In the genomic region with DNA sequence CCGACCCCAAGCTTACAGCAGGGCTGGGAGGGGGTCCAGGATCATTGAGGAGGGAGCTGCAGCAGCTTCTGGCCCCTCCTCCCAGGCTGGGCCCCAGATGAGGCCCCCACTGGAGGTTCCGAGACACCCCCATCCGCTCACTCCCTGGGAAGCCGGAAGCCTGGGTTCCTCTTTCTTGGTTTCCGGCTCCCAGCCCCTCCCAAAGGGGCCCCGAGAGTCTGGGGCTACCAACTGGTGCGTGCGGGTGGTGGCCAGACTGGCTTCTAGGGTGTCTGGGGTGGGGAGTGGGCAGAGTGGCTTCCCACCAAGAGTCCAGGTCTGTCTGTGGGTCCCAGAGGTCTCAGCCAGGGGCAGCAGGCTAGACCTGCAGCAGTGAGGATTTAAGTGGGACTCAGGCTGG, we compare ENCODE assay signal across 10 cellular contexts. TPM values are rescaled to one million over a fixed set of nuclear protein-coding genes. Genes with fewer than 3 reads are reported as not detected.
DNase-seq lines count a peak whose midpoint lies in the region; ATAC-seq and TF ChIP-seq lines count a peak whose summit lies in the region.
"Had no signal": no experiment of that assay in that cellular context is flagged by ENCODE, and none has a peak within 500 bp of the region (broad histone marks: within the 10 kb centered on the region; RNA-seq: fewer than 3 reads in every experiment).

No MANE protein-coding gene starts in this region.

- H3K27ac Mint-ChIP-seq in T-helper 17 cell (peak overlapping the region; percentile 90), progenitor cell of endocrine pancreas (no peak overlapping the region)

- TF ChIP-seq CTCF in esophagus squamous epithelium (IDR thresholded peaks at IDR 0.05) (no peak), progenitor cell of endocrine pancreas (IDR thresholded peaks at IDR 0.05; ENCODE audit: unreplicated experiment) (no peak)

- peak; percentile 76 for DNase-seq in activated CD8-positive, alpha-beta memory T cell treated with anti-CD3 and anti-CD28 coated beads for 24 hours
- no peak for DNase-seq in activated CD8-positive, alpha-beta memory T cell treated with anti-CD3 and anti-CD28 coated beads, Interleukin-2, amount 50 U/mL, for 4 hours
- DNase-seq in T-helper 17 cell (peak in 1 of 3 donors; percentile 32), esophagus squamous epithelium (lab: John Stamatoyannopoulos, UW) (no peak), substantia nigra (lab: John Stamatoyannopoulos, UW) (peak in 15 of 49 donors; percentile 10 to 65 (median 32)), GM03348 (ENCODE audit: low spot score) (no peak), progenitor cell of endocrine pancreas (ENCODE audit: low spot score, unreplicated experiment) (no peak)
- DNase-seq: GM23248 had no signal

- no peaks in the 10 kb centered on the region for H3K27me3 Mint-ChIP-seq in T-helper 17 cell
- peaks cover 16% of the 10 kb centered on the region for H3K27me3 Mint-ChIP-seq in progenitor cell of endocrine pancreas

- H3K9me3 Mint-ChIP-seq in progenitor cell of endocrine pancreas (ENCODE audit: low read depth): no peaks in the 10 kb centered on the region

- H3K27ac ChIP-seq in esophagus squamous epithelium (peak overlapping the region in 2 of 4 donors; percentile 46 to 61), substantia nigra (ENCODE audit: low read depth, low read length, poor library complexity, severe bottlenecking) (peak overlapping the region; percentile 61)
- H3K27ac ChIP-seq: GM23248 had no signal

- peaks cover 0 to 9% (median 0%) of the 10 kb centered on the region in 4 donors for H3K27me3 ChIP-seq in esophagus squamous epithelium

- intact Hi-C loops in esophagus squamous epithelium (cut with DNase I): no loop called here

- H3K4me1 Mint-ChIP-seq in T-helper 17 cell (peaks cover 30% of the 10 kb centered on the region), progenitor cell of endocrine pancreas (ENCODE audit: low read depth) (peaks cover 6% of the 10 kb centered on the region)

- H3K9me3 ChIP-seq in T-helper 17 cell (ENCODE audit: control insufficient read depth, low read length, poor library complexity, severe bottlenecking): no peaks in the 10 kb centered on the region
- H3K9me3 ChIP-seq in esophagus squamous epithelium: no peaks in the 10 kb centered on the region

- H3K36me3 Mint-ChIP-seq in T-helper 17 cell (ENCODE audit: low read depth) (peaks cover 3% of the 10 kb centered on the region), progenitor cell of endocrine pancreas (ENCODE audit: insufficient read depth) (no peaks in the 10 kb centered on the region)

- H3K4me3 ChIP-seq in esophagus squamous epithelium: peak overlapping the region in 3 of 4 donors; percentile 59 to 89 (median 80)
- H3K4me3 ChIP-seq: GM23248 had no signal

- H3K4me1 ChIP-seq in esophagus squamous epithelium: peaks cover 16 to 69% (median 33%) of the 10 kb centered on the region in 3 donors

- WGBS in esophagus squamous epithelium, 2 donors: no CpG with 5 or more reads among the region's 8 CpGs

- peak overlapping the region; percentile 93 for H3K4me3 Mint-ChIP-seq in T-helper 17 cell
- no peak overlapping the region for H3K4me3 Mint-ChIP-seq in progenitor cell of endocrine pancreas (ENCODE audit: low read depth)

- no peak for TF ChIP-seq POLR2A in esophagus squamous epithelium (IDR thresholded peaks at IDR 0.05)

- peaks cover 4 to 35% (median 10%) of the 10 kb centered on the region in 3 donors for H3K36me3 ChIP-seq in esophagus squamous epithelium

- ATAC-seq in T-helper 17 cell: no peak
- ATAC-seq in GM21737 (IDR thresholded peaks at IDR 0.05; ENCODE audit: unreplicated experiment): no peak

RNA-seq across cellular contexts. Expression of a gene that starts 2.2 kb away (rescaled TPM):
- total RNA-seq in T-helper 17 cell: 10 to 100 TPM; 42.8 to 50.9 TPM
- total RNA-seq in esophagus squamous epithelium: 10 to 100 TPM in 3 of 4 donors, 1 to 10 TPM in 1; 7.4 to 14.4 (median 11.0) TPM
- total RNA-seq in progenitor cell of endocrine pancreas: 6.5 and 7.6 TPM in 2 replicates

RNA-seq across cellular contexts. Expression of a gene that starts 2.8 kb away (rescaled TPM):
- total RNA-seq in T-helper 17 cell (1 to 10 TPM; 1.4 to 2.7 TPM), esophagus squamous epithelium (under 1 TPM in 3 of 4 donors, not detected in 1; 0.34 to 0.91 (median 0.76) TPM), progenitor cell of endocrine pancreas (1.5 TPM in 2 replicates)

RNA-seq across cellular contexts. Expression of a gene that starts 7.1 kb away (rescaled TPM):
- total RNA-seq in T-helper 17 cell (not detected), esophagus squamous epithelium (not detected), progenitor cell of endocrine pancreas (not detected in 2 replicates)
- total RNA-seq: M059J had no signal

RNA-seq across cellular contexts. Expression of a gene that starts 14.1 kb away (rescaled TPM):
- 10 to 100 TPM; 20.0 to 21.0 TPM for total RNA-seq in T-helper 17 cell
- 10 to 100 TPM in 2 of 4 donors, 1 to 10 TPM in 2; 1.8 to 25.2 (median 8.9) TPM for total RNA-seq in esophagus squamous epithelium
- 86.7 and 92.7 TPM in 2 replicates for total RNA-seq in progenitor cell of endocrine pancreas

RNA-seq across cellular contexts. Expression of a gene that starts 27.7 kb away (rescaled TPM):
- total RNA-seq in T-helper 17 cell (not detected), esophagus squamous epithelium (1 to 10 TPM; 1.3 to 4.5 (median 3.9) TPM), progenitor cell of endocrine pancreas (not detected in 2 replicates)
- total RNA-seq: GM23248, M059J had no signal
